Comparison of ENCODE assay signal across 12 cellular contexts in the genomic region with DNA sequence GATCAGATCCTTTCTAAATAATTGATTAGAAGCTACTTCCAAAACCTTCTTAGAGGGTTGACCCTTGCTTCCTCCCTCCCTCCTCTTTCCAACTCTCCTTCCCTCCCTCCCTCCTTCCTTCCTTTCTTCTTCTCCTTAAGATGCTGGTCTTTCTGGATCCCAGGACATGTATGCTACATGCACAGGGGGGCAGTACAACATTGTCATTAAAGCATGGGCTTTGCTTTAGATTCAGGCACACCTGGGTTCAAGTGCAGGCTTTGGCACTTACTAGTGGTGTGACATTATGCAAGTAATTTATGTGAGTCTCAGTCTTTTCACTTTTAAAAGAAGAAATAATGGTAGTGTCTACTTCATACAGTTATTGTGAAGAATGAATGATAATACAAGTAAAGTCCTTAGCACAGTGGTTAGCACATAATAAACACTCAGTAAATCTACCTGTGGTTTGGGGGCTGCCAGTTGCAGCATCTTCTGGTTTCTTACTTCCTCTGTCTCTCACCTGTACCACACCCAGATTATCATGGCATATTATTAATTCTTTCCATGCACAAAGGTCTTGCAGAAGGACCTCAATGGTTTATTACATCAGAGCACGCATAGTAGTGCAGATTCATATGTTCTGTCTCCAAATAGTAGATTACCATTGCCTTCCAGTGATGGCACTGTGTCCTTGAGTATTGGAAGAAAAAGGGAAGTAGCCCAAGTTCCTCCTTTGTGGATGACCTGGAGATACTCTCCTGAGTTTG.
DNase-seq lines count a peak whose midpoint lies in the region; ATAC-seq, FAIRE-seq and TF ChIP-seq lines count a peak whose summit lies in the region.
"Had no signal": no experiment of that assay in that cellular context is flagged by ENCODE, and none has a peak within 500 bp of the region (broad histone marks: within the 10 kb centered on the region; RNA-seq: fewer than 3 reads in every experiment).

No MANE protein-coding gene starts in this region.

- H3K27me3 ChIP-seq in HepG2 (ENCODE audit: control insufficient read depth in 1 of 2, insufficient read depth in 2 of 2, low read length in 2 of 2) (no peaks in the 10 kb centered on the region), right lobe of liver (no peaks in the 10 kb centered on the region), Caco-2 (replicated peaks; ENCODE audit: control insufficient read depth, insufficient read depth, low read length) (no peaks in the 10 kb centered on the region)

- H3K9me3 ChIP-seq in HepG2 (ENCODE audit: low read length), result no peaks in the 10 kb centered on the region
- H3K9me3 ChIP-seq in right lobe of liver, result no peaks in the 10 kb centered on the region
- no peaks in the 10 kb centered on the region for H3K9me3 ChIP-seq in Caco-2

- CTCF ChIA-PET in HepG2 (lab: Yijun Ruan, JAX; ENCODE audit: low intra/inter-chr PET ratio, low total read pairs), result no interaction called here
- CTCF ChIA-PET in Caco-2 (lab: Charles Lee), result no interaction called here

- H3K79me2 ChIP-seq in HepG2 (ENCODE audit: insufficient read depth, low read length), result no peaks in the 10 kb centered on the region

- H3K4me3 Mint-ChIP-seq in chondrocyte (ENCODE audit: unreplicated experiment) (no peak overlapping the region), Caco-2 (ENCODE audit: unreplicated experiment) (no peak overlapping the region)
- H3K4me3 Mint-ChIP-seq: memory B cell had no signal

- no peak for ATAC-seq in HepG2
- ATAC-seq in right lobe of liver, result no peak
- ATAC-seq in HG02610 (IDR thresholded peaks at IDR 0.05; ENCODE audit: unreplicated experiment), result no peak
- no peak for ATAC-seq in HG02970 (IDR thresholded peaks at IDR 0.05; ENCODE audit: low FRiP score, unreplicated experiment)

- H3K36me3 ChIP-seq in HepG2 (replicated peaks in 1 of 2; ENCODE audit: control insufficient read depth in 1 of 2, insufficient read depth in 2 of 2, low read length in 2 of 2) (peaks cover 2% of the 10 kb centered on the region in 2 experiments; a peak in 2 of 5 replicates), right lobe of liver (no peaks in the 10 kb centered on the region), Caco-2 (ENCODE audit: control insufficient read depth, insufficient read depth, low read length) (peaks cover under 1% of the 10 kb centered on the region)

- 90% methylated on average over 1 of the region's 1 CpG for WGBS in HepG2 (ENCODE audit: low lambda C conversion rate)
- WGBS in right lobe of liver (ENCODE audit: insufficient coverage, low coverage, low lambda C conversion rate, missing lambda C conversion rate), result 90% methylated on average over 1 of the region's 1 CpG

- no peaks in the 10 kb centered on the region for H4K20me1 ChIP-seq in HepG2 (ENCODE audit: insufficient read depth, low read length)

- TF ChIP-seq CTCF in HepG2 (CRISPR knock-in tag; IDR thresholded peaks at IDR 0.05) (peak; percentile 43), right lobe of liver (IDR thresholded peaks at IDR 0.05) (peak in 1 of 4 donors; percentile 16), chondrocyte (IDR thresholded peaks at IDR 0.05) (peak; percentile 73), Caco-2 (IDR thresholded peaks at IDR 0.05; ENCODE audit: insufficient read depth in 1 of 2, low read depth in 1 of 2, low read length in 1 of 2, severe bottlenecking in 1 of 2, unreplicated experiment in 1 of 2) (no peak)

- POLR2A ChIA-PET in HepG2 (lab: Yijun Ruan, JAX), result no interaction called here
- POLR2A ChIA-PET in Caco-2 (lab: Charles Lee), result no interaction called here

- H3K4me1 Mint-ChIP-seq in chondrocyte (ENCODE audit: low read depth) (peaks cover 19% of the 10 kb centered on the region), Caco-2 (ENCODE audit: low read depth, unreplicated experiment) (peaks cover 27% of the 10 kb centered on the region)

- no TSS peak for BruUV-seq in HepG2 (replicated peaks; lab: Mats Ljungman, UMichigan)
- BruUV-seq in Caco-2 (replicated peaks; lab: Mats Ljungman, UMichigan), result no TSS peak

- H3K36me3 Mint-ChIP-seq in chondrocyte (ENCODE audit: low read depth) (no peaks in the 10 kb centered on the region), Caco-2 (ENCODE audit: insufficient read depth, unreplicated experiment) (peaks cover 46% of the 10 kb centered on the region)

- TF ChIP-seq POLR2A in HepG2 (IDR thresholded peaks at IDR 0.05; ENCODE audit: insufficient read depth in 1 of 2, low read depth in 2 of 2, low read length in 2 of 2) (no peak), right lobe of liver (IDR thresholded peaks at IDR 0.05) (no peak)

- no peak for TF ChIP-seq EP300 in HepG2 (IDR thresholded peaks at IDR 0.05; ENCODE audit: low read depth in 2 of 2, low read length in 2 of 2)
- TF ChIP-seq EP300 in HepG2 (CRISPR knock-in tag; IDR thresholded peaks at IDR 0.05; ENCODE audit: borderline replicate concordance), result no peak

- no peak for FAIRE-seq in HepG2 (lab: Jason Lieb, UNC)
- FAIRE-seq in urothelium cell line (lab: Jason Lieb, UNC), result no peak

- no peak overlapping the region for H3K4me2 ChIP-seq in HepG2 (ENCODE audit: low read depth, low read length)

- no peaks in the 10 kb centered on the region for H3K9me3 Mint-ChIP-seq in chondrocyte (ENCODE audit: low read depth)
- H3K9me3 Mint-ChIP-seq in Caco-2 (ENCODE audit: unreplicated experiment), result no peaks in the 10 kb centered on the region
- H3K9me3 Mint-ChIP-seq: memory B cell had no signal

- H3K4me3 ChIP-seq in HepG2 (replicated peaks in 1 of 3; ENCODE audit: insufficient read depth in 1 of 3, low read depth in 2 of 3, low read length in 3 of 3) (no peak overlapping the region), right lobe of liver (no peak overlapping the region), Caco-2 (ENCODE audit: low read depth, low read length) (no peak overlapping the region)

- H3K27me3 Mint-ChIP-seq in chondrocyte (ENCODE audit: low read depth), result no peaks in the 10 kb centered on the region
- H3K27me3 Mint-ChIP-seq in Caco-2 (ENCODE audit: insufficient read depth, unreplicated experiment), result no peaks in the 10 kb centered on the region
- H3K27me3 Mint-ChIP-seq: memory B cell had no signal

- H3K4me1 ChIP-seq in HepG2 (ENCODE audit: insufficient read depth, low read length) (peaks cover 39% of the 10 kb centered on the region), right lobe of liver (peaks cover 0 to 33% (median 16%) of the 10 kb centered on the region in 4 donors), Caco-2 (peaks cover 21% of the 10 kb centered on the region)

- no peak overlapping the region for H3K27ac ChIP-seq in HepG2 (ENCODE audit: extremely low read length, insufficient read depth, low read length)
- no peak overlapping the region for H3K27ac ChIP-seq in right lobe of liver

- in situ Hi-C loops in HepG2 (cut with HindIII; ENCODE audit: extremely low pct_ligation_motif_present, low pct_unique_long_range_greater_than_20kb), result no loop called here

- no peak overlapping the region for H2AFZ ChIP-seq in HepG2 (ENCODE audit: low read length)

- H3K9ac ChIP-seq in HepG2 (ENCODE audit: insufficient read depth, low read depth, low read length), result no peak overlapping the region

- DNase-seq in HepG2 (ENCODE audit: low spot score) (no peak), right lobe of liver (no peak), NCI-H460 (ENCODE audit: extremely low read depth, low read depth) (peak; percentile 11), chondrocyte (ENCODE audit: low spot score) (no peak), urothelium cell line (ENCODE audit: low spot score) (peak; percentile 10), Caco-2 (no peak)
- DNase-seq: activated CD4-positive, alpha-beta T cell treated with anti-CD3 and anti-CD28 coated beads, Interleukin-2, amount 50 U/mL, for 1 hour; NCI-H2029 treated with DMSO at 0.1 percent for 48 hours; stimulated activated CD4-positive, alpha-beta T cell treated with anti-CD3 and anti-CD28 coated beads, Interleukin-4, amount 100 ng/mL, for 24 hours had no signal

- H3K27ac Mint-ChIP-seq in chondrocyte (ENCODE audit: unreplicated experiment) (no peak overlapping the region), Caco-2 (ENCODE audit: unreplicated experiment) (no peak overlapping the region)
- H3K27ac Mint-ChIP-seq: memory B cell had no signal

- intact Hi-C loops in HepG2 (cut with micrococcal nuclease; ENCODE audit: unreplicated experiment), result loop anchor here (5.0 to 10.0 kb wide), 4 partner anchors 38 to 898 kb away; a partner anchor contains a TSS
- intact Hi-C loops in right lobe of liver (cut with DNase I), result no loop called here
- intact Hi-C loops in Caco-2 (cut with micrococcal nuclease; ENCODE audit: unreplicated experiment), result loop anchor here (5.0 kb wide), 1 partner anchor 128 kb away; no protein-coding TSS in a partner anchor

- no peak for TF ChIP-seq RAD21 in HepG2 (CRISPR knock-in tag; IDR thresholded peaks at IDR 0.05)

TF ChIP-seq in HepG2, 621 proteins besides CTCF, POLR2A, EP300 and RAD21:
- TF ChIP-seq ZNF460 (CRISPR knock-in tag; IDR thresholded peaks at IDR 0.05; ENCODE audit: borderline replicate concordance) (no peak), STAG1 (CRISPR knock-in tag; IDR thresholded peaks at IDR 0.05) (0 out of 2 replicates have a peak, but pooled peaks have one; percentile 31), MYNN (CRISPR knock-in tag; IDR thresholded peaks at IDR 0.05; ENCODE audit: low read depth) (no peak), HES4 (CRISPR knock-in tag; IDR thresholded peaks at IDR 0.05; ENCODE audit: borderline replicate concordance) (no peak)

Comparison
In these comparisons a context has a peak if more than half of its experiments do, and no peak if none do; other contexts are left out.
1. intact Hi-C loops: an anchor here in HepG2 (5.0 to 10.0 kb wide) and Caco-2 (5.0 kb wide); none called in right lobe of liver.
2. DNase-seq: peak in NCI-H460 (single experiment) and urothelium cell line (single experiment); none in HepG2 (single experiment), right lobe of liver (0 of 3), chondrocyte (single experiment) and Caco-2 (0 of 2).
3. CTCF ChIP-seq: peak in HepG2 (single experiment) and chondrocyte (single experiment); none in Caco-2 (0 of 2).